In the genomic region with DNA sequence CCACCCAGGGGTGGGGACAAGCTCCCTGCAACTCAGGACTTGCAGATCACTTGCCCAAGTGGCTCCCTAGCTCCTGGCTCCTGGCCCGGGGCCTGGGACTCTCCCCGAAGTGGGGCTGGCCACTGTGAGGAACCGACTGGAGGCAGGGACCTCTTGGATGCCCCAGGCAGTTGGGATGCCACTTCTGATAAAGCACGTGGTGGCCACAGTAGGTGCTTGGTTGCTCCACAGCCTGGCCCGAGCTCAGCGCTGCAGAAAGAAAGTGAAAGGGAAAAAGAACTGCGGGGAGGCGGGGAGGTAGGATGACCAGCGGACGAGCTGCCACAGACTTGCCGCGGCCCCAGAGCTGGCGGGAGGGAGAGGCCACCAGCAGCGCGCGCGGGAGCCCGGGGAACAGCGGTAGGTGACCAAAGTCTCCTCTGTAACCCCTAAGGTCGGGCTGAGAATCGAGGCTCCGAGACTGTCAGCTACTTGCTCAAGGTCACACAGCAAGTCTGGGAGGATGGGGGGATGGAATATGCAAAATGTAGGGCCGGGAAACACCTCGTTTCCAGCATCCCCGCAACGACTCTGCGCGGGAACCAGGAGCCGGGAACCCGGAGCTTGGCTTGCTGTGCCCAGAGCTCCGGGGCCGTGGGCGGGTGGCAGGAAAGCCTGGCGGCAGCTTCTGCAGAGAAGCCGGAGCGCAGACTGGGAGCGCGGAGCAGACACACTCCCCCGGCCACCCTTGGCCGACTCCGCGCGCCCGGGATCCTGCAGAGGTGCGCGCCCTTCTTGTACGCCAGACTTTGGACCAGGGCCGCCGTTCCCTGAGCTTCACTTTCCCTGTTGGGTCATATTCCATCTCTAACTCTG, we compare ENCODE assay signal across 8 cellular contexts. TPM values are rescaled to one million over a fixed set of nuclear protein-coding genes. Genes with fewer than 3 reads are reported as not detected.
A peak's percentile ranks its signal among the peaks of the same experiment; 100 is the strongest.
DNase-seq lines count a peak whose midpoint lies in the region; ATAC-seq and TF ChIP-seq lines count a peak whose summit lies in the region.

No MANE protein-coding gene starts in this region.

- H4K20me1 ChIP-seq in BLaER1, result peaks cover 47% of the 10 kb centered on the region
- H4K20me1 ChIP-seq in PC-3 (ENCODE audit: low read length), result no peaks in the 10 kb centered on the region

- H3K9me3 ChIP-seq in BLaER1, result no peaks in the 10 kb centered on the region
- H3K9me3 ChIP-seq in PC-3 (ENCODE audit: low read length), result no peaks in the 10 kb centered on the region
- H3K9me3 ChIP-seq in upper lobe of right lung, result no peaks in the 10 kb centered on the region

- TF ChIP-seq CTCF in PC-3 (conservative IDR thresholded peaks at IDR 0.05; ENCODE audit: low read depth, low read length) (no peak), dorsolateral prefrontal cortex (IDR thresholded peaks at IDR 0.05 in 54 of 56, conservative IDR thresholded peaks at IDR 0.05 in 2 of 56; ENCODE audit: low read depth in 1 of 56, partially characterized antibody in 56 of 56) (no peak), upper lobe of right lung (IDR thresholded peaks at IDR 0.05) (no peak)

- POLR2A ChIA-PET in PC-3 (lab: Charles Lee; ENCODE audit: unreplicated experiment), result no interaction called here

- H3K27ac ChIP-seq in BLaER1, result peak overlapping the region; percentile 93
- H3K27ac ChIP-seq in PC-3 (ENCODE audit: low read length), result no peak overlapping the region
- peak overlapping the region in 20 of 59 donors; percentile 4 to 71 (median 32) for H3K27ac ChIP-seq in dorsolateral prefrontal cortex
- H3K27ac ChIP-seq in upper lobe of right lung, result peak overlapping the region; percentile 72

- H3K4me1 ChIP-seq in BLaER1, result peaks cover 69% of the 10 kb centered on the region
- peaks cover 24% of the 10 kb centered on the region for H3K4me1 ChIP-seq in PC-3 (ENCODE audit: insufficient read depth, low read length)
- peaks cover 35% of the 10 kb centered on the region for H3K4me1 ChIP-seq in upper lobe of right lung

- intact Hi-C loops in PC-3 (cut with micrococcal nuclease) (no loop called here), dorsolateral prefrontal cortex (cut with DNase I) (no loop called here), upper lobe of right lung (cut with DNase I) (no loop called here)

- H3K27me3 ChIP-seq in BLaER1, result no peaks in the 10 kb centered on the region
- H3K27me3 ChIP-seq in PC-3 (ENCODE audit: low read length), result no peaks in the 10 kb centered on the region
- peaks cover 0 to 48% (median 3%) of the 10 kb centered on the region in 45 donors for H3K27me3 ChIP-seq in dorsolateral prefrontal cortex
- H3K27me3 ChIP-seq in upper lobe of right lung, result no peaks in the 10 kb centered on the region

- peak; percentile 31 for ATAC-seq in GM19035 (IDR thresholded peaks at IDR 0.05; ENCODE audit: unreplicated experiment)
- ATAC-seq in PC-3, result peak; percentile 43
- peak; percentile 78 for ATAC-seq in upper lobe of right lung

- peaks cover 38% of the 10 kb centered on the region for H3K36me3 ChIP-seq in BLaER1
- H3K36me3 ChIP-seq in PC-3 (ENCODE audit: low read depth, low read length), result no peaks in the 10 kb centered on the region
- H3K36me3 ChIP-seq in upper lobe of right lung, result no peaks in the 10 kb centered on the region

- no peaks in the 10 kb centered on the region for H3K79me2 ChIP-seq in PC-3 (ENCODE audit: low read length)

- peak; percentile 21 for DNase-seq in PC-3
- peak in 5 of 10 donors; percentile 18 to 53 (median 40) for DNase-seq in dorsolateral prefrontal cortex
- peak; percentile 3 to 55 for DNase-seq in lung microvascular endothelial cell (ENCODE audit: low read depth in 2 of 2)
- DNase-seq in upper lobe of right lung, result peak; percentile 86
- DNase-seq in superior temporal gyrus (ENCODE audit: extremely low spot score), result no peak
- no peak for DNase-seq in GOT3 (lab: John Stamatoyannopoulos, UW)

- CTCF ChIA-PET in PC-3 (lab: Charles Lee), result no interaction called here

- H3F3A ChIP-seq in PC-3 (ENCODE audit: low read length, unreplicated experiment), result no peaks in the 10 kb centered on the region

- H3K4me3 ChIP-seq in BLaER1 (peak overlapping the region; percentile 90), PC-3 (ENCODE audit: low read length) (peak overlapping the region; percentile 66), dorsolateral prefrontal cortex (peak overlapping the region; percentile 38 to 73 (median 58)), upper lobe of right lung (peak overlapping the region; percentile 66)

- peak overlapping the region; percentile 94 for H3K9ac ChIP-seq in BLaER1
- H3K9ac ChIP-seq in PC-3 (ENCODE audit: low read length), result no peak overlapping the region

- H2AFZ ChIP-seq in PC-3 (ENCODE audit: low read length), result peak overlapping the region; percentile 65

- BruUV-seq in PC-3 (replicated peaks; lab: Mats Ljungman, UMichigan), result no TSS peak

- H3K9me2 ChIP-seq in PC-3 (replicated peaks; ENCODE audit: low read length), result no peaks in the 10 kb centered on the region

- H3K4me2 ChIP-seq in BLaER1 (peak overlapping the region; percentile 94), PC-3 (ENCODE audit: low read length) (peak overlapping the region; percentile 83)

RNA-seq across cellular contexts. Expression of a gene that starts 1.9 kb away (rescaled TPM):
- total RNA-seq in PC-3 (2014; rRNA removed) (not detected in 2 replicates), dorsolateral prefrontal cortex (10 to 100 TPM in 45 of 120 experiments, 1 to 10 TPM in 75; 2.8 to 32.5 (median 9.1) TPM), lung microvascular endothelial cell (under 0.01 TPM in 1 of 2 replicates, not detected in the other), upper lobe of right lung (78.9 TPM)

Comparison
In these comparisons a context has a peak if more than half of its experiments do, and no peak if none do; other contexts are left out.
1. DNase-seq: peak in PC-3 (single experiment), lung microvascular endothelial cell (2 of 2) and upper lobe of right lung (single experiment); none in superior temporal gyrus (single experiment) and GOT3 (single experiment).
2. Peak in every context shown above with its lines, with median percentiles within 50 percentile points of each other: H3K4me3 ChIP-seq and ATAC-seq.